ENCODE assay signal across 1 cellular context in genomic region chr5:138064526-138064925, GRCh38.
TF ChIP-seq lines count a peak whose summit lies in the region.

No MANE protein-coding gene starts in this region.

TF ChIP-seq in HEK293, 187 proteins besides CTCF, POLR2A, EP300 and RAD21 (continued from another document):
- TF ChIP-seq, protein P1, sequence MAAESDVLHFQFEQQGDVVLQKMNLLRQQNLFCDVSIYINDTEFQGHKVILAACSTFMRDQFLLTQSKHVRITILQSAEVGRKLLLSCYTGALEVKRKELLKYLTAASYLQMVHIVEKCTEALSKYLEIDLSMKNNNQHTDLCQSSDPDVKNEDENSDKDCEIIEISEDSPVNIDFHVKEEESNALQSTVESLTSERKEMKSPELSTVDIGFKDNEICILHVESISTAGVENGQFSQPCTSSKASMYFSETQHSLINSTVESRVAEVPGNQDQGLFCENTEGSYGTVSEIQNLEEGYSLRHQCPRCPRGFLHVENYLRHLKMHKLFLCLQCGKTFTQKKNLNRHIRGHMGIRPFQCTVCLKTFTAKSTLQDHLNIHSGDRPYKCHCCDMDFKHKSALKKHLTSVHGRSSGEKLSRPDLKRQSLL (tag by site-specific recombination; IDR thresholded peaks at IDR 0.05): no peak
TF ChIP-seq in HEK293: peak in this region for 2.
